9 cellular contexts compared by ENCODE assay signal in the genomic region with DNA sequence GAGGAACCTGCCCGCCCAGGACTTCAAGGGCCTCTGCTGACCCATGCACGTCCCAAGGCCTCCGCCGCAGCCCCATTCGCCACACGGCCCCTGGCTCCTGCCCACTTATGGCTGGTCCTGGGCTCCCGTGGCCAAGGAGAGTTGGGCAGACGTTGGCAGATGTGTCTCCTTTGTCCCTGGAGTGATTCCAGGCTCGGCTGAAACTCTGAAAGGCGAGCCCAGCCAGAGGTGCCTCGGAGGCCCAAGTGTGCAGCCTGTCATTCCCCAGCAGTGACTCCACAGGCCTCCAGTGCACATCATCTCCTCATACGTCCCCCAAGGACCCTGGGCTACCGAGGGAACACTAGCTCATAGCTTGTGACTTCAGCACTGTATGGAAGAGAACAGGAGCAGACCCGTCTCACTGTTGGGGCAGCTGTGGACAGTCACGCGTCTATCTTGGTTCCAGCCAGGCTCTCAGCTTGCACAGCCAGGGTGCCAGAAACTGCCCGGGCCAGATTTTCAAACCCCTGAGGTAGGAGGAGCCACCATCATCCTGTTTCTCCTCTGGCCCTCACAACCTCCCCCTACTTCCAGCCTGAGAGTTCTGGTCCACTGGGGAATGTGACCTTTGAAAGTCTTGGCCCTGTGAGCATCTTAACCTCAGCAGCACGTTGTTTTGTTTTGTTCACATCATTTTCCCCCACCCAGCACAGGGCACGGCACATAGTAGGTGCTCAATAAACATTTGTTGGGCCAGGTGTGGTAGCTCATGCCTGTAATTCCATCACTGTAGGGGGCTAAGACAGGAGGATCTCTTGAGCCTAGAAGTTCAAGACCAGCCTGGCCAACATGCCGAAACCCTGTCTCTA. TPM values are rescaled to one million over a fixed set of nuclear protein-coding genes. Genes with fewer than 3 reads are reported as not detected.
DNase-seq lines count a peak whose midpoint lies in the region; ATAC-seq and TF ChIP-seq lines count a peak whose summit lies in the region.
"Had no signal": no experiment of that assay in that cellular context is flagged by ENCODE, and none has a peak within 500 bp of the region (broad histone marks: within the 10 kb centered on the region; RNA-seq: fewer than 3 reads in every experiment).

No MANE protein-coding gene starts in this region.

- no peaks in the 10 kb centered on the region for H3K27me3 ChIP-seq in upper lobe of left lung

- H3K36me3 Mint-ChIP-seq in mesothelial cell of epicardium = no peaks in the 10 kb centered on the region
- H3K36me3 Mint-ChIP-seq in type B pancreatic cell = no peaks in the 10 kb centered on the region
- H3K36me3 Mint-ChIP-seq in activated naive CD4-positive, alpha-beta T cell treated with anti-CD3 and anti-CD28 coated beads, Interleukin-2, amount 50 U/mL, for 72 hours = no peaks in the 10 kb centered on the region
- H3K36me3 Mint-ChIP-seq: activated naive CD8-positive, alpha-beta T cell treated with anti-CD3 and anti-CD28 coated beads, Interleukin-2, amount 10 ng/mL, durations not matched to agents 7 days and 5 days had no signal

- H3K9me3 ChIP-seq in upper lobe of left lung = no peaks in the 10 kb centered on the region

- ATAC-seq in upper lobe of left lung (ENCODE audit: low FRiP score in 2 of 2) (peak; percentile 11 to 19), GM21576 (IDR thresholded peaks at IDR 0.05; ENCODE audit: unreplicated experiment) (no peak)
- no peak for ATAC-seq in activated naive CD4-positive, alpha-beta T cell treated with anti-CD3 and anti-CD28 coated beads, Interleukin-2, amount 50 U/mL, for 72 hours

- H3K4me3 Mint-ChIP-seq in mesothelial cell of epicardium (no peak overlapping the region), type B pancreatic cell (no peak overlapping the region)

- no peak for TF ChIP-seq EP300 in upper lobe of left lung (IDR thresholded peaks at IDR 0.05)

- H3K4me1 Mint-ChIP-seq in mesothelial cell of epicardium (peaks cover 16% of the 10 kb centered on the region), type B pancreatic cell (ENCODE audit: unreplicated experiment) (peaks cover 6% of the 10 kb centered on the region)

- no peaks in the 10 kb centered on the region for H3K9me3 Mint-ChIP-seq in mesothelial cell of epicardium
- H3K9me3 Mint-ChIP-seq in type B pancreatic cell = no peaks in the 10 kb centered on the region
- H3K9me3 Mint-ChIP-seq in activated naive CD4-positive, alpha-beta T cell treated with anti-CD3 and anti-CD28 coated beads, Interleukin-2, amount 50 U/mL, for 72 hours = no peaks in the 10 kb centered on the region
- H3K9me3 Mint-ChIP-seq: activated naive CD8-positive, alpha-beta T cell treated with anti-CD3 and anti-CD28 coated beads, Interleukin-2, amount 10 ng/mL, durations not matched to agents 7 days and 5 days had no signal

- WGBS in upper lobe of left lung, 2 donors = 38 to 54% methylated on average over 9 to 15 of the region's 20 CpGs

- H3K4me1 ChIP-seq in upper lobe of left lung = peaks cover 63 to 72% (median 66%) of the 10 kb centered on the region in 4 donors

- no peaks in the 10 kb centered on the region for H3K36me3 ChIP-seq in upper lobe of left lung

- H3K27ac ChIP-seq in coronary artery (peak overlapping the region; percentile 93 to 97), upper lobe of left lung (peak overlapping the region; percentile 85 to 97 (median 92))

- no peak for TF ChIP-seq POLR2A in upper lobe of left lung (IDR thresholded peaks at IDR 0.05)

- H3K27ac Mint-ChIP-seq in mesothelial cell of epicardium (peak overlapping the region; percentile 77), type B pancreatic cell (no peak overlapping the region)
- H3K27ac Mint-ChIP-seq in activated naive CD4-positive, alpha-beta T cell treated with anti-CD3 and anti-CD28 coated beads, Interleukin-2, amount 50 U/mL, for 72 hours = peak overlapping the region in 1 of 2 donors; percentile 58

- TF ChIP-seq CTCF in coronary artery (IDR thresholded peaks at IDR 0.05) = no peak
- no peak for TF ChIP-seq CTCF in mesothelial cell of epicardium (IDR thresholded peaks at IDR 0.05; ENCODE audit: unreplicated experiment)
- TF ChIP-seq CTCF in upper lobe of left lung (IDR thresholded peaks at IDR 0.05) = no peak
- TF ChIP-seq CTCF in type B pancreatic cell (conservative IDR thresholded peaks at IDR 0.05) = no peak

- H3K4me3 ChIP-seq in coronary artery = peak overlapping the region; percentile 58
- H3K4me3 ChIP-seq in upper lobe of left lung = peak overlapping the region in 2 of 4 donors; percentile 31 to 36

- peak; percentile 35 for DNase-seq in NCI-H510A treated with DMSO at 0.1 percent for 48 hours (lab: John Stamatoyannopoulos, UW)
- no peak for DNase-seq in NCI-H510A (lab: John Stamatoyannopoulos, UW)
- peak; percentile 96 for DNase-seq in coronary artery (ENCODE audit: low spot score)
- no peak for DNase-seq in mesothelial cell of epicardium (ENCODE audit: low spot score in 2 of 2, unreplicated experiment in 2 of 2)
- peak in 1 of 2 donors; percentile 52 for DNase-seq in upper lobe of left lung
- DNase-seq in type B pancreatic cell (ENCODE audit: extremely low spot score, unreplicated experiment) = no peak
- no peak for DNase-seq in activated naive CD4-positive, alpha-beta T cell treated with anti-CD3 and anti-CD28 coated beads, Interleukin-2, amount 50 U/mL, for 72 hours (ENCODE audit: low spot score in 2 of 2)
- DNase-seq: activated naive CD8-positive, alpha-beta T cell treated with anti-CD3 and anti-CD28 coated beads, Interleukin-2, amount 10 ng/mL, durations not matched to agents 7 days and 5 days had no signal

- H3K27me3 Mint-ChIP-seq in mesothelial cell of epicardium (ENCODE audit: low read depth) (no peaks in the 10 kb centered on the region), type B pancreatic cell (no peaks in the 10 kb centered on the region)
- H3K27me3 Mint-ChIP-seq: activated naive CD8-positive, alpha-beta T cell treated with anti-CD3 and anti-CD28 coated beads, Interleukin-2, amount 10 ng/mL, durations not matched to agents 7 days and 5 days had no signal

RNA-seq across cellular contexts. Expression of a gene that starts 50.2 kb away (rescaled TPM):
- total RNA-seq in mesothelial cell of epicardium = 155 to 156 TPM (median 156 TPM) in 3 replicates
- 100 to 1,000 TPM in 4 of 6 donors, 10 to 100 TPM in 2; 63.9 to 213 (median 162) TPM for total RNA-seq in upper lobe of left lung
- 171 and 172 TPM in 2 replicates for total RNA-seq in type B pancreatic cell (ENCODE audit: low replicate concordance)
- 100 to 1,000 TPM; 293 to 408 TPM for total RNA-seq in activated naive CD4-positive, alpha-beta T cell treated with anti-CD3 and anti-CD28 coated beads, Interleukin-2, amount 50 U/mL, for 72 hours

Comparison
In these comparisons a context has a peak if more than half of its experiments do, and no peak if none do; other contexts are left out.
1. DNase-seq: peak in NCI-H510A treated with DMSO at 0.1 percent for 48 hours (single experiment) and coronary artery (single experiment); none in NCI-H510A (single experiment), mesothelial cell of epicardium (0 of 2), type B pancreatic cell (single experiment) and activated naive CD4-positive, alpha-beta T cell treated with anti-CD3 and anti-CD28 coated beads, Interleukin-2, amount 50 U/mL, for 72 hours (0 of 2).
2. ATAC-seq: peak in upper lobe of left lung (2 of 2); none in GM21576 (single experiment) and activated naive CD4-positive, alpha-beta T cell treated with anti-CD3 and anti-CD28 coated beads, Interleukin-2, amount 50 U/mL, for 72 hours (0 of 2).